ENCODE assay signal across 1 cellular context in the genomic region with DNA sequence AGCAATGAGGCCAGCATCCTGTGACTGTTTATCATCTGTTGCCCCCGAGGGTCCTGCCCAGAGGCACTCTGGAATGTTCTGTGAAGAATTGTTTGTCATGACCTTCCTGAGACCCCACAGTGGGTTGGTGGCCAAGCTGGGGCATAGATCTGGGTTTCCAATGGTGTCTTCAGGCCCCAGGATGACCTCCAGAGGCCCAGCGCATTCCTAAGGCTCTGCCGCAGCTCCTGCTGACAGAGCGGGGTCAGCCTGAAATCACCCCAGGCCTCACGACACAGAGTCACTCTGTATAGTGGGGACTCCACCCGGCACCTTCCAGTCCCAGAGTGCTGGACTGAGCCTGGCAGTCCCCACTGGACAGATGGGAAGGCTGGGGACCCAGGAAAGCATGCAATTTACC.
TF ChIP-seq lines count a peak whose summit lies in the region.

No MANE protein-coding gene starts in this region.

TF ChIP-seq in H1, 55 proteins besides CTCF, POLR2A, EP300 and RAD21:
- TF ChIP-seq NRF1 (IDR thresholded peaks at IDR 0.05; ENCODE audit: low read depth, low read length) (no peak), TAF7 (optimal IDR thresholded peaks at IDR 0.05; ENCODE audit: borderline replicate concordance, low read depth, low read length) (no peak), ASH2L (IDR thresholded peaks at IDR 0.05; ENCODE audit: low read length) (no peak), TBP (IDR thresholded peaks at IDR 0.05; ENCODE audit: low read depth, low read length) (no peak), JUND (IDR thresholded peaks at IDR 0.05; ENCODE audit: low read length) (no peak), TEAD4 (IDR thresholded peaks at IDR 0.05; ENCODE audit: low read depth, low read length) (no peak), USF2 (IDR thresholded peaks at IDR 0.05; ENCODE audit: low read length) (no peak), CBX8 (IDR thresholded peaks at IDR 0.05; ENCODE audit: borderline replicate concordance, low read depth, low read length) (no peak), CHD2 (IDR thresholded peaks at IDR 0.05; ENCODE audit: low read length) (no peak), FOSL1 (IDR thresholded peaks at IDR 0.05; ENCODE audit: insufficient read depth, low read depth, low read length) (no peak), EZH2 (IDR thresholded peaks at IDR 0.05; ENCODE audit: low read depth, low read length, severe bottlenecking) (no peak), KDM4A (IDR thresholded peaks at IDR 0.05; ENCODE audit: low read depth, low read length, severe bottlenecking) (no peak), NANOG (IDR thresholded peaks at IDR 0.05; ENCODE audit: insufficient read depth, low read depth, low read length, poor library complexity, severe bottlenecking) (no peak), RNF2 (IDR thresholded peaks at IDR 0.05; ENCODE audit: borderline replicate concordance, low read depth, low read length, missing control alignments, poor library complexity, severe bottlenecking) (no peak), BRCA1 (IDR thresholded peaks at IDR 0.05; ENCODE audit: low read depth, low read length) (no peak), POU5F1 (IDR thresholded peaks at IDR 0.05; ENCODE audit: low read depth, low read length) (no peak), SRF (IDR thresholded peaks at IDR 0.05; ENCODE audit: low read depth, low read length) (no peak), CEBPB (IDR thresholded peaks at IDR 0.05; ENCODE audit: low read depth, low read length) (no peak)
- TF ChIP-seq, protein P1, sequence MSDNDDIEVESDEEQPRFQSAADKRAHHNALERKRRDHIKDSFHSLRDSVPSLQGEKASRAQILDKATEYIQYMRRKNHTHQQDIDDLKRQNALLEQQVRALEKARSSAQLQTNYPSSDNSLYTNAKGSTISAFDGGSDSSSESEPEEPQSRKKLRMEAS (IDR thresholded peaks at IDR 0.05), result no peak
